19 cellular contexts compared by ENCODE assay signal in the genomic region with DNA sequence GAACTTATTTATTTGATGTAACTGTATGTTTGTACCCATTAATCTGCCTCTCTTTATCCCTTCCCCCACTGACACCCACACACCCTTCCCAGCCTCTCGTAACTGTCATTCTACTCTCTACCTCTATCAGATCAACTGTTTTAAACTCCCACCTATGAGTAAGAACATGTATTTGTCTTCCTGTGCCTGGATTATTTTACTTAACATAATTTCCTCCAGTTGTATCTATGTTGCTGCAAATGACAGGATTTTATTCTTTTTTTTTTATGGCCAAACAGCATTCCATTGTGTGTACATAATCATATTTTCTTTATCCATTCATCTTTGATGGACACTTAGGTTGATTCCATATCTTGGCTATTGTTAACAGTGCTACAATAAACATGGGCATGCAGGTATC. TPM values are rescaled to one million over a fixed set of nuclear protein-coding genes. Genes with fewer than 3 reads are reported as not detected.
DNase-seq lines count a peak whose midpoint lies in the region; ATAC-seq and TF ChIP-seq lines count a peak whose summit lies in the region.
"Had no signal": no experiment of that assay in that cellular context is flagged by ENCODE, and none has a peak within 500 bp of the region (broad histone marks: within the 10 kb centered on the region; RNA-seq: fewer than 3 reads in every experiment).

No MANE protein-coding gene starts in this region.

- POLR2A ChIA-PET in activated CD4-positive, alpha-beta T cell treated with anti-CD3 and anti-CD28 coated beads for 36 hours (lab: Charles Lee): no interaction called here

- H3K36me3 Mint-ChIP-seq in activated CD4-positive, alpha-beta T cell treated with anti-CD3 and anti-CD28 coated beads for 36 hours (ENCODE audit: low read depth): peaks cover 23% of the 10 kb centered on the region
- H3K36me3 Mint-ChIP-seq in activated T-helper 17 cell treated with anti-CD3 and anti-CD28 coated beads, Interleukin-2, amount 50 U/mL, for 72 hours (ENCODE audit: low read depth): peaks cover 29% of the 10 kb centered on the region

- TF ChIP-seq CTCF in heart left ventricle (IDR thresholded peaks at IDR 0.05): no peak

- CTCF ChIA-PET in activated CD4-positive, alpha-beta T cell treated with anti-CD3 and anti-CD28 coated beads for 36 hours (lab: Charles Lee): no interaction called here

- no peak overlapping the region for H3K4me3 Mint-ChIP-seq in activated CD4-positive, alpha-beta T cell treated with anti-CD3 and anti-CD28 coated beads for 36 hours
- no peak overlapping the region for H3K4me3 Mint-ChIP-seq in activated T-helper 17 cell treated with anti-CD3 and anti-CD28 coated beads, Interleukin-2, amount 50 U/mL, for 72 hours
- H3K4me3 Mint-ChIP-seq: B cell; CD4-positive, CD25-positive, alpha-beta regulatory T cell had no signal

- ATAC-seq in activated CD4-positive, alpha-beta T cell treated with anti-CD3 and anti-CD28 coated beads for 36 hours: no peak
- no peak for ATAC-seq in activated T-helper 17 cell treated with anti-CD3 and anti-CD28 coated beads, Interleukin-2, amount 50 U/mL, for 72 hours (replicated peaks)
- ATAC-seq in heart left ventricle (no peak), HG03521 (IDR thresholded peaks at IDR 0.05; ENCODE audit: unreplicated experiment) (no peak)
- ATAC-seq: HepG2 had no signal

- H3K27ac Mint-ChIP-seq in activated CD4-positive, alpha-beta T cell treated with anti-CD3 and anti-CD28 coated beads for 36 hours: no peak overlapping the region
- H3K27ac Mint-ChIP-seq in activated T-helper 17 cell treated with anti-CD3 and anti-CD28 coated beads, Interleukin-2, amount 50 U/mL, for 72 hours: peak overlapping the region; percentile 1
- H3K27ac Mint-ChIP-seq: B cell had no signal

- no peaks in the 10 kb centered on the region for H3K9me3 Mint-ChIP-seq in activated CD4-positive, alpha-beta T cell treated with anti-CD3 and anti-CD28 coated beads for 36 hours (ENCODE audit: low read depth)
- H3K9me3 Mint-ChIP-seq in activated T-helper 17 cell treated with anti-CD3 and anti-CD28 coated beads, Interleukin-2, amount 50 U/mL, for 72 hours: no peaks in the 10 kb centered on the region

- H3K4me1 ChIP-seq in heart left ventricle: peaks cover 0 to 19% (median 2%) of the 10 kb centered on the region in 12 donors
- H3K4me1 ChIP-seq: Caco-2, Peyer's patch had no signal

- 72 to 78% (median 73%) methylated on average over 1 of the region's 1 CpG for WGBS in heart left ventricle, 4 donors

- intact Hi-C loops in activated CD4-positive, alpha-beta T cell treated with anti-CD3 and anti-CD28 coated beads for 36 hours (cut with DNase I, micrococcal nuclease): no loop called here
- intact Hi-C loops in heart left ventricle (cut with DNase I): no loop called here

- H3K36me3 ChIP-seq in heart left ventricle: peaks cover 0 to 30% (median 7%) of the 10 kb centered on the region in 9 donors
- H3K36me3 ChIP-seq: Peyer's patch had no signal

- H3K27me3 ChIP-seq in heart left ventricle: no peaks in the 10 kb centered on the region
- H3K27me3 ChIP-seq: Peyer's patch had no signal

- H3K27ac ChIP-seq in heart left ventricle: no peak overlapping the region
- H3K27ac ChIP-seq: KMS-11, Peyer's patch had no signal

- DNase-seq in activated CD4-positive, alpha-beta T cell treated with anti-CD3 and anti-CD28 coated beads for 36 hours: peak; percentile 8
- no peak for DNase-seq in activated CD4-positive, alpha-beta T cell treated with anti-CD3 and anti-CD28 coated beads for 1 hour
- DNase-seq in dermis blood vessel endothelial cell: peak; percentile 27
- no peak for DNase-seq in heart left ventricle
- no peak for DNase-seq in cerebellum (ENCODE audit: low spot score)
- no peak for DNase-seq in NCI-H446 (lab: John Stamatoyannopoulos, UW)
- DNase-seq: Caco-2; CD4-positive, CD25-positive, alpha-beta regulatory T cell; GDM1; NCI-H1436; NCI-H1930; NCI-H345; NCI-H526; Peyer's patch had no signal

- no peak overlapping the region for H3K4me3 ChIP-seq in heart left ventricle
- H3K4me3 ChIP-seq: Peyer's patch had no signal

- TF ChIP-seq POLR2A in heart left ventricle (IDR thresholded peaks at IDR 0.05): no peak

- no peaks in the 10 kb centered on the region for H3K27me3 Mint-ChIP-seq in activated CD4-positive, alpha-beta T cell treated with anti-CD3 and anti-CD28 coated beads for 36 hours
- H3K27me3 Mint-ChIP-seq in activated T-helper 17 cell treated with anti-CD3 and anti-CD28 coated beads, Interleukin-2, amount 50 U/mL, for 72 hours: no peaks in the 10 kb centered on the region
- H3K27me3 Mint-ChIP-seq: B cell; CD4-positive, CD25-positive, alpha-beta regulatory T cell had no signal

- H3K9me3 ChIP-seq in heart left ventricle: peaks cover 0 to 21% (median 0%) of the 10 kb centered on the region in 12 donors
- H3K9me3 ChIP-seq: Caco-2, Peyer's patch had no signal

- H3K4me1 Mint-ChIP-seq in activated CD4-positive, alpha-beta T cell treated with anti-CD3 and anti-CD28 coated beads for 36 hours: peaks cover 17% of the 10 kb centered on the region
- H3K4me1 Mint-ChIP-seq in activated T-helper 17 cell treated with anti-CD3 and anti-CD28 coated beads, Interleukin-2, amount 50 U/mL, for 72 hours: peaks cover 12% of the 10 kb centered on the region

RNA-seq across cellular contexts. Expression of a gene that starts 49.3 kb away (rescaled TPM):
- 10 to 100 TPM; 21.2 to 27.0 TPM for total RNA-seq in activated CD4-positive, alpha-beta T cell treated with anti-CD3 and anti-CD28 coated beads for 36 hours
- 10 to 100 TPM; 32.5 to 33.7 TPM for total RNA-seq in activated T-helper 17 cell treated with anti-CD3 and anti-CD28 coated beads, Interleukin-2, amount 50 U/mL, for 72 hours
- total RNA-seq in dermis blood vessel endothelial cell: 199 and 230 TPM in 2 replicates
- total RNA-seq in heart left ventricle: 100 to 1,000 TPM in 1 of 9 donors, 10 to 100 TPM in 8; 47.8 to 101 (median 68.3) TPM
- polyA plus RNA-seq in heart left ventricle: 10 to 100 TPM; 10.2 to 17.9 TPM
- 25.4 TPM for total RNA-seq in cerebellum

Comparison
In these comparisons a context has a peak if more than half of its experiments do, and no peak if none do; other contexts are left out.
1. DNase-seq: peak in activated CD4-positive, alpha-beta T cell treated with anti-CD3 and anti-CD28 coated beads for 36 hours (single experiment) and dermis blood vessel endothelial cell (single experiment); none in activated CD4-positive, alpha-beta T cell treated with anti-CD3 and anti-CD28 coated beads for 1 hour (single experiment), heart left ventricle (0 of 5), cerebellum (single experiment) and NCI-H446 (0 of 2).